8 cellular contexts compared by ENCODE assay signal in the genomic region with DNA sequence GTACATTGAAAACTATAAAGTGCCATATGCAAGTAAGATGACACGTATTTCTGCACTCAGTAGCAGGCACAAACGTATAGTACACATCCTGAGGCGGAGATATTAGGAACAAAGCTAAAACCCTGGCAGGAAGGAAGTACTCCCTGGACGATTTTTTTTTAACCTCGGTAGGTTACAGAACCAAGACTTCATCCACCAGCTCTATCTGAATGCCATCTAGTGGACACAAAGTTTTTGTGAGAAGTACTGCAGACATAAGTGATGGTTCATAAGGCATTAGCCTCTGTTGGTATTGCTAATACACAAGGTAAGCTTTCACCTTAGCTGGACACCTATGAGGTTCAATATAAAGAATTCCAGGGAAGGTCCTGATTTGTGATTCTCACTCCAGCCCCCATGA.
DNase-seq lines count a peak whose midpoint lies in the region; ATAC-seq, FAIRE-seq and TF ChIP-seq lines count a peak whose summit lies in the region.

No MANE protein-coding gene starts in this region.

- no peaks in the 10 kb centered on the region for H3K79me2 ChIP-seq in hepatocyte

- H3K9me3 ChIP-seq in hepatocyte (ENCODE audit: low read depth), result no peaks in the 10 kb centered on the region

- H4K20me1 ChIP-seq in hepatocyte (ENCODE audit: insufficient read depth, poor library complexity, severe bottlenecking), result no peaks in the 10 kb centered on the region

- H2AFZ ChIP-seq in hepatocyte, result no peak overlapping the region

- no peak for FAIRE-seq in HTR-8/SVneo (lab: Jason Lieb, UNC)

- whole genome bisulfite sequencing in hepatocyte (ENCODE audit: low lambda C conversion rate, missing lambda C conversion rate), result 28% methylated on average over 5 of the region's 5 CpGs

- peak; percentile 51 for TF ChIP-seq CTCF in hepatocyte (IDR thresholded peaks at IDR 0.05; ENCODE audit: poor library complexity)

- DNase-seq in NCI-H1694 treated with DMSO at 0.1 percent for 48 hours (lab: John Stamatoyannopoulos, UW) (peak; percentile 21), NCI-H1694 (lab: John Stamatoyannopoulos, UW) (no peak), HTR-8/SVneo (ENCODE audit: insufficient read length, low spot score) (peak; percentile 59), SKM-1 treated with dmso at 0.1 percent for 144 hours (lab: John Stamatoyannopoulos, UW; ENCODE audit: unreplicated experiment) (peak; percentile 36), hepatocyte (ENCODE audit: low spot score) (peak; percentile 44)

- no peak overlapping the region for H3K27ac ChIP-seq in hepatocyte

- H3K4me3 ChIP-seq in hepatocyte, result no peak overlapping the region

- no peaks in the 10 kb centered on the region for H3K4me1 ChIP-seq in hepatocyte (ENCODE audit: insufficient read depth)

- peaks cover 4% of the 10 kb centered on the region for H3K27me3 ChIP-seq in hepatocyte

- no peaks in the 10 kb centered on the region for H3K36me3 ChIP-seq in hepatocyte (replicated peaks; ENCODE audit: insufficient read depth, low read depth)

- H3K4me2 ChIP-seq in hepatocyte, result no peak overlapping the region

- ATAC-seq in HG03378 (IDR thresholded peaks at IDR 0.05; ENCODE audit: unreplicated experiment), result no peak
- no peak for ATAC-seq in HG02571 (IDR thresholded peaks at IDR 0.05; ENCODE audit: unreplicated experiment)
- ATAC-seq in HG02840 (IDR thresholded peaks at IDR 0.05; ENCODE audit: low FRiP score, unreplicated experiment), result no peak

- H3K9me2 ChIP-seq in hepatocyte (replicated peaks; ENCODE audit: insufficient read depth), result no peaks in the 10 kb centered on the region
